In the genomic region with DNA sequence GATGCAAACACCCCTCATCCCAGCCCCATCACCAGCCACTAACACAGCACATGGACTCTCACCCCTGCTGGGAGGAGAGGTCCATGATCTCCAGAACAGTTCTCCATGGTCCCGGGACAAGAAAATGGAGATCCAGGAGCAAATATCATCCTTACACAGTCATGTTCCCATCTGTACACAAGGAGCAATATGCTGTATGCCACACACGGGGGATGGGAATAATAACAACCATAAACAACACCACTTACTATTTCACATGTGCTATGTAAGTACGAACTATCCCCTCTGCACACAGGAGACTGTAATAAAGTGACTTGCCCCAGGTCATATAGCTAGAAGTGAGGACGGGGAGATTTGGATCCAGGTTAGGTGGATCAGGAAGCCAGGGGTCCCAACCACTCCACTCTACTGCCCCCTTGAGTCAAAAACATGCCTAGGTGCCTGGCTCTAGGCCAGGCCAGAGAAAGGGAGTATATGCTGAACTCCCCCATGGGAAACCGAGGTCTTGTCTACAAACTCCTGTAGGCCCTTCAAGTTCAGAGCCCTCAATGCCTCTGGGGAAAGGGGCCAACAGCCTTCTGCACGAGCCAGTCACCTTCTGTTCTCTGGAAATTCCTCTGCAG, we compare ENCODE assay signal across 9 cellular contexts. TPM values are rescaled to one million over a fixed set of nuclear protein-coding genes. Genes with fewer than 3 reads are reported as not detected.
DNase-seq lines count a peak whose midpoint lies in the region; ATAC-seq, FAIRE-seq and TF ChIP-seq lines count a peak whose summit lies in the region.
"Had no signal": no experiment of that assay in that cellular context is flagged by ENCODE, and none has a peak within 500 bp of the region (broad histone marks: within the 10 kb centered on the region; RNA-seq: fewer than 3 reads in every experiment).

No MANE protein-coding gene starts in this region.

- H3K27me3 ChIP-seq in GM12878 (replicated peaks in 1 of 2; ENCODE audit: control insufficient read depth in 2 of 2, insufficient read depth in 2 of 2, low read length in 1 of 2) (no peaks in the 10 kb centered on the region), left lung (no peaks in the 10 kb centered on the region)

- TF ChIP-seq CTCF in GM12878 (IDR thresholded peaks at IDR 0.05 in 2 of 3, conservative IDR thresholded peaks at IDR 0.05 in 1 of 3; ENCODE audit: control insufficient read depth in 2 of 3, extremely low read depth in 1 of 3, insufficient read depth in 1 of 3, low read depth in 3 of 3, low read length in 3 of 3) (peak; percentile 61 to 65 (median 64)), left lung (IDR thresholded peaks at IDR 0.05) (peak; percentile 30 to 46)

- no peaks in the 10 kb centered on the region for H3K4me1 Mint-ChIP-seq in activated naive CD4-positive, alpha-beta T cell treated with anti-CD3 and anti-CD28 coated beads, Interleukin-2, amount 10 ng/mL, durations not matched to agents 7 days and 5 days
- H3K4me1 Mint-ChIP-seq: activated naive CD4-positive, alpha-beta T cell treated with anti-CD3 and anti-CD28 coated beads, Interleukin-2, amount 50 U/mL, for 24 hours had no signal

- TF ChIP-seq POLR2A in GM12878 (IDR thresholded peaks at IDR 0.05; ENCODE audit: low read depth, low read length), result no peak

- SMC1A ChIA-PET in GM12878 (lab: Charles Lee; ENCODE audit: uncharacterized antibody, unreplicated experiment), result interaction anchor here (0.5 to 8.8 kb wide), 10 partner anchors 10 to 129 kb away, joined by 3 to 49 read pairs (median 5); no protein-coding TSS in a partner anchor

- FAIRE-seq in GM12878 (lab: Jason Lieb, UNC), result peak; percentile 85

- peaks cover 4% of the 10 kb centered on the region; the same call in 1 of the 2 replicates for H3K79me2 ChIP-seq in GM12878 (ENCODE audit: control insufficient read depth, insufficient read depth, low read length)

- no peak overlapping the region for H3K4me2 ChIP-seq in GM12878 (ENCODE audit: control insufficient read depth, insufficient read depth)

- DNase-seq in activated naive CD4-positive, alpha-beta T cell treated with anti-CD3 and anti-CD28 coated beads, Interleukin-2, amount 10 ng/mL, durations not matched to agents 7 days and 5 days, result peak; percentile 39
- DNase-seq in activated naive CD4-positive, alpha-beta T cell (lab: John Stamatoyannopoulos, UW), result no peak
- DNase-seq in NAMALWA (ENCODE audit: low spot score) (peak; percentile 47), GM12878 (ENCODE audit: low read depth, low spot score) (no peak), left lung (no peak), NCI-H345 (lab: John Stamatoyannopoulos, UW) (no peak), T1000 (lab: John Stamatoyannopoulos, UW) (no peak)

- H3K4me3 Mint-ChIP-seq in activated naive CD4-positive, alpha-beta T cell treated with anti-CD3 and anti-CD28 coated beads, Interleukin-2, amount 10 ng/mL, durations not matched to agents 7 days and 5 days, result no peak overlapping the region
- H3K4me3 Mint-ChIP-seq: activated naive CD4-positive, alpha-beta T cell treated with anti-CD3 and anti-CD28 coated beads, Interleukin-2, amount 50 U/mL, for 24 hours had no signal

- H4K20me1 ChIP-seq in GM12878 (ENCODE audit: control insufficient read depth, insufficient read depth), result no peaks in the 10 kb centered on the region

- TF ChIP-seq RAD21 in GM12878 (IDR thresholded peaks at IDR 0.05; ENCODE audit: insufficient read depth, low read depth, low read length), result peak; percentile 68

- WGBS in GM12878 (ENCODE audit: insufficient coverage, insufficient replicate concordance, low lambda C conversion rate, missing lambda C conversion rate), result 44% methylated on average over 6 of the region's 6 CpGs

- H3K27ac Mint-ChIP-seq in activated naive CD4-positive, alpha-beta T cell treated with anti-CD3 and anti-CD28 coated beads, Interleukin-2, amount 10 ng/mL, durations not matched to agents 7 days and 5 days, result no peak overlapping the region
- H3K27ac Mint-ChIP-seq: activated naive CD4-positive, alpha-beta T cell treated with anti-CD3 and anti-CD28 coated beads, Interleukin-2, amount 50 U/mL, for 24 hours had no signal

- H3K9me3 ChIP-seq in GM12878 (replicated peaks; ENCODE audit: control insufficient read depth, insufficient read depth, low read length) (no peaks in the 10 kb centered on the region), left lung (no peaks in the 10 kb centered on the region)

- peak overlapping the region; percentile 48 for H2AFZ ChIP-seq in GM12878 (ENCODE audit: control insufficient read depth, low read depth, low read length)

- no peak overlapping the region for H3K9ac ChIP-seq in GM12878 (ENCODE audit: control insufficient read depth, insufficient read depth, low read length)

- TF ChIP-seq EP300 in GM12878 (IDR thresholded peaks at IDR 0.05; ENCODE audit: borderline replicate concordance in 1 of 2, control insufficient read depth in 1 of 2, low read depth in 2 of 2, low read length in 2 of 2), result no peak

- H3K27ac ChIP-seq in GM12878 (ENCODE audit: control insufficient read depth, insufficient read depth), result no peak overlapping the region
- H3K27ac ChIP-seq in left lung, result no peak overlapping the region

- RAD21 ChIA-PET in GM12878 (lab: Charles Lee; ENCODE audit: unreplicated experiment), result interaction anchor here (1.1 to 6.7 kb wide), 6 partner anchors 14 to 126 kb away, joined by 5 to 43 read pairs (median 24); no protein-coding TSS in a partner anchor

- H3K27me3 Mint-ChIP-seq in activated naive CD4-positive, alpha-beta T cell treated with anti-CD3 and anti-CD28 coated beads, Interleukin-2, amount 10 ng/mL, durations not matched to agents 7 days and 5 days, result no peaks in the 10 kb centered on the region
- H3K27me3 Mint-ChIP-seq: activated naive CD4-positive, alpha-beta T cell treated with anti-CD3 and anti-CD28 coated beads, Interleukin-2, amount 50 U/mL, for 24 hours had no signal

- no TSS peak for BruUV-seq in GM12878 (replicated peaks; lab: Mats Ljungman, UMichigan)

- no peaks in the 10 kb centered on the region for H3K36me3 Mint-ChIP-seq in activated naive CD4-positive, alpha-beta T cell treated with anti-CD3 and anti-CD28 coated beads, Interleukin-2, amount 10 ng/mL, durations not matched to agents 7 days and 5 days
- H3K36me3 Mint-ChIP-seq: activated naive CD4-positive, alpha-beta T cell treated with anti-CD3 and anti-CD28 coated beads, Interleukin-2, amount 50 U/mL, for 24 hours had no signal

- POLR2A ChIA-PET in GM12878 (lab: Charles Lee), result interaction anchor here (1.2 to 1.5 kb wide), 2 partner anchors 72 to 127 kb away, joined by 3 read pairs; no protein-coding TSS in a partner anchor

- peaks cover 11% of the 10 kb centered on the region for H3K4me1 ChIP-seq in GM12878 (ENCODE audit: control insufficient read depth, insufficient read depth, low read length)
- peaks cover 2 to 22% of the 10 kb centered on the region in 2 donors for H3K4me1 ChIP-seq in left lung

- no peaks in the 10 kb centered on the region; a peak in 1 of 4 replicates for H3K36me3 ChIP-seq in GM12878 (ENCODE audit: control insufficient read depth in 2 of 2, insufficient read depth in 2 of 2, low read length in 1 of 2)
- no peaks in the 10 kb centered on the region for H3K36me3 ChIP-seq in left lung

- intact Hi-C loops in GM12878 (cut with micrococcal nuclease; ENCODE audit: unreplicated experiment) (no loop called here), left lung (cut with DNase I) (no loop called here)

- no peak overlapping the region for H3K4me3 ChIP-seq in GM12878
- no peak overlapping the region for H3K4me3 ChIP-seq in left lung

- in situ Hi-C loops in GM12878 (cut with MboI), result no loop called here

- peak; percentile 94 for ATAC-seq in GM12878
- peak; percentile 46 for ATAC-seq in left lung
- no peak for ATAC-seq in GM21390 (IDR thresholded peaks at IDR 0.05; ENCODE audit: unreplicated experiment)

- CTCF ChIA-PET in activated naive CD4-positive, alpha-beta T cell treated with anti-CD3 and anti-CD28 coated beads, Interleukin-2, amount 10 ng/mL, durations not matched to agents 7 days and 5 days (lab: Charles Lee), result interaction anchor here (1.5 to 5.9 kb wide), 3 partner anchors 16 to 126 kb away, joined by 3 to 23 read pairs (median 10); no protein-coding TSS in a partner anchor
- CTCF ChIA-PET in GM12878 (lab: Yijun Ruan, JAX), result interaction anchor here (0.5 to 26.0 kb wide), 12 partner anchors 10 to 171 kb away, joined by 3 to 756 read pairs (median 4); no protein-coding TSS in a partner anchor

- H3K9me3 Mint-ChIP-seq in activated naive CD4-positive, alpha-beta T cell treated with anti-CD3 and anti-CD28 coated beads, Interleukin-2, amount 10 ng/mL, durations not matched to agents 7 days and 5 days, result no peaks in the 10 kb centered on the region
- H3K9me3 Mint-ChIP-seq: activated naive CD4-positive, alpha-beta T cell treated with anti-CD3 and anti-CD28 coated beads, Interleukin-2, amount 50 U/mL, for 24 hours had no signal

RNA-seq across cellular contexts. Expression of gene LRRC20, which starts 34.1 kb away (rescaled TPM):
- 15.6 and 22.4 TPM in 2 replicates for total RNA-seq in GM12878 (2013; cell fraction: nucleolus; rRNA removed)
- total RNA-seq in GM12878 (2014; rRNA removed), result 19.4 and 24.5 TPM in 2 replicates
- total RNA-seq in GM12878 (2014; rRNA removed; fragmentation: Illumina TruSeq; extraction: Trizol), result 10.0 and 10.2 TPM in 2 replicates
- 25.9 and 27.6 TPM in 2 replicates for total RNA-seq in GM12878 (2021)
- polyA plus RNA-seq in GM12878 (2011; ENCODE audit: low read depth), result 6.0 TPM
- 14.9 and 28.0 TPM in 2 replicates for polyA plus RNA-seq in GM12878 (2011; rRNA removed)
- 44.5 and 50.8 TPM in 2 replicates for polyA plus RNA-seq in GM12878 (2011; cell fraction: cytosol; rRNA removed)
- 34.0 and 36.2 TPM in 2 replicates for polyA plus RNA-seq in GM12878 (2011; cell fraction: nucleus; rRNA removed)
- 8.8 and 11.6 TPM in 2 replicates for polyA plus RNA-seq in GM12878 (2012)
- polyA plus RNA-seq in GM12878 (2014; fragmentation: Illumina TruSeq; extraction: Trizol), result 13.5 and 21.5 TPM in 2 replicates
- polyA plus RNA-seq in GM12878 (2014; fragmentation: Nextera tagmentation; extraction: Ambion mirVana), result 1 to 10 TPM; 3.5 to 6.9 TPM
- polyA plus RNA-seq in GM12878 (2014; rRNA removed), result 23.2 and 24.4 TPM in 2 replicates
- polyA plus RNA-seq in GM12878 (2016; fragmentation: Nextera tagmentation; extraction: Ambion mirVana), result 10 to 100 TPM; 13.3 to 15.7 TPM
- 24.5 and 25.4 TPM in 2 replicates for polyA minus RNA-seq in GM12878 (2011; rRNA and poly(A)+ RNA removed)
- polyA minus RNA-seq in GM12878 (2011; cell fraction: cytosol; rRNA and poly(A)+ RNA removed), result 5.6 and 6.5 TPM in 2 replicates
- 6.8 and 9.7 TPM in 2 replicates for polyA minus RNA-seq in GM12878 (2011; cell fraction: nucleus; rRNA and poly(A)+ RNA removed)
- total RNA-seq in left lung, result 10 to 100 TPM; 22.9 to 26.6 TPM

RNA-seq across cellular contexts. Expression of gene EIF4EBP2, which starts 55.6 kb away (rescaled TPM):
- 8.3 and 9.5 TPM in 2 replicates for total RNA-seq in GM12878 (2013; cell fraction: nucleolus; rRNA removed)
- total RNA-seq in GM12878 (2014; rRNA removed), result 23.2 and 25.4 TPM in 2 replicates
- total RNA-seq in GM12878 (2014; rRNA removed; fragmentation: Illumina TruSeq; extraction: Trizol), result 32.2 and 32.9 TPM in 2 replicates
- total RNA-seq in GM12878 (2021), result 48.5 TPM in 2 replicates
- polyA plus RNA-seq in GM12878 (2011; ENCODE audit: low read depth), result 22.0 TPM
- 25.7 and 29.4 TPM in 2 replicates for polyA plus RNA-seq in GM12878 (2011; rRNA removed)
- 19.5 and 28.3 TPM in 2 replicates for polyA plus RNA-seq in GM12878 (2011; cell fraction: cytosol; rRNA removed)
- 9.4 and 11.6 TPM in 2 replicates for polyA plus RNA-seq in GM12878 (2011; cell fraction: nucleus; rRNA removed)
- 25.3 and 27.3 TPM in 2 replicates for polyA plus RNA-seq in GM12878 (2012)
- polyA plus RNA-seq in GM12878 (2014; fragmentation: Illumina TruSeq; extraction: Trizol), result 51.3 and 64.0 TPM in 2 replicates
- 10 to 100 TPM; 14.4 to 20.4 TPM for polyA plus RNA-seq in GM12878 (2014; fragmentation: Nextera tagmentation; extraction: Ambion mirVana)
- 23.1 and 24.0 TPM in 2 replicates for polyA plus RNA-seq in GM12878 (2014; rRNA removed)
- polyA plus RNA-seq in GM12878 (2016; fragmentation: Nextera tagmentation; extraction: Ambion mirVana), result 10 to 100 TPM; 34.4 to 35.8 TPM
- 33.9 and 34.3 TPM in 2 replicates for polyA minus RNA-seq in GM12878 (2011; rRNA and poly(A)+ RNA removed)
- polyA minus RNA-seq in GM12878 (2011; cell fraction: cytosol; rRNA and poly(A)+ RNA removed), result 17.0 and 23.4 TPM in 2 replicates
- polyA minus RNA-seq in GM12878 (2011; cell fraction: nucleus; rRNA and poly(A)+ RNA removed), result 4.8 and 7.5 TPM in 2 replicates
- 10 to 100 TPM; 74.7 to 80.5 TPM for total RNA-seq in left lung

Comparison
In these comparisons a context has a peak if more than half of its experiments do, and no peak if none do; other contexts are left out.
1. DNase-seq: peak in activated naive CD4-positive, alpha-beta T cell treated with anti-CD3 and anti-CD28 coated beads, Interleukin-2, amount 10 ng/mL, durations not matched to agents 7 days and 5 days (single experiment) and NAMALWA (single experiment); none in activated naive CD4-positive, alpha-beta T cell (0 of 4), GM12878 (single experiment), left lung (0 of 2), NCI-H345 (single experiment) and T1000 (single experiment).